In the genomic region with DNA sequence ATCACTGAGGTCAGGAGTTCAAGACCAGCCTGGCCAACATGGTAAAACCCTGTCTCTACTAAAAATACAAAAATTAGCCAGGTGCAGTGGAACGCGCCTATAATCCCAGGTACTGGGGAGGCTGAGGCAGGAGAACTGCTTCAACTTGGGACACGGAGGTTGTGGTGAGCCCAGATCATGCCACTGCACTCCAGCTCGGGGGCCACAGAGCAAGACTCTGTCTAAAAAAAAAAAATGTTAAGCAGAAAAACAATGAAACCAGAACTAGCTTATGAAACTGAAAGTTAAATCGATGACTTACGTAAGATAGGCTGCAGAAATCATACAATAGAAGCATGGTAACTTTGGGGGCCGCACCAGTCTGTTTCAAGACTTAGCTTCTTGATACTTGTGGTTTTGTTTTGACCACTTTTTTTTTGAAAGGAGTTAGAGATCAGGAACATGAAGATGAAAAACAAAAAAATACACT, we compare ENCODE assay signal across 8 cellular contexts. TPM values are rescaled to one million over a fixed set of nuclear protein-coding genes. Genes with fewer than 3 reads are reported as not detected.
DNase-seq lines count a peak whose midpoint lies in the region; ATAC-seq and TF ChIP-seq lines count a peak whose summit lies in the region.

No MANE protein-coding gene starts in this region.

- no peak overlapping the region for H3K4me3 ChIP-seq in colonic mucosa

- peaks cover 11% of the 10 kb centered on the region for H3K36me3 Mint-ChIP-seq in stimulated activated effector memory CD8-positive, alpha-beta T cell treated with anti-CD3 and anti-CD28 coated beads, Interleukin-12 subunit alpha, Interleukin-12 subunit beta, amount 100 ng/mL, for 72 hours

- peaks cover 53% of the 10 kb centered on the region for H3K4me1 Mint-ChIP-seq in stimulated activated effector memory CD8-positive, alpha-beta T cell treated with anti-CD3 and anti-CD28 coated beads, Interleukin-12 subunit alpha, Interleukin-12 subunit beta, amount 100 ng/mL, for 72 hours

- intact Hi-C loops in colonic mucosa (cut with DNase I) = no loop called here

- peak overlapping the region; percentile 34 for H3K27ac ChIP-seq in colonic mucosa

- H3K27me3 ChIP-seq in colonic mucosa = no peaks in the 10 kb centered on the region

- peak overlapping the region; percentile 93 for H3K27ac Mint-ChIP-seq in stimulated activated effector memory CD8-positive, alpha-beta T cell treated with anti-CD3 and anti-CD28 coated beads, Interleukin-12 subunit alpha, Interleukin-12 subunit beta, amount 100 ng/mL, for 72 hours

- H3K4me3 Mint-ChIP-seq in stimulated activated effector memory CD8-positive, alpha-beta T cell treated with anti-CD3 and anti-CD28 coated beads, Interleukin-12 subunit alpha, Interleukin-12 subunit beta, amount 100 ng/mL, for 72 hours = peak overlapping the region; percentile 64

- no peaks in the 10 kb centered on the region for H3K36me3 ChIP-seq in colonic mucosa

- DNase-seq in T follicular helper cell (ENCODE audit: low read depth) = peak; percentile 56
- no peak for DNase-seq in colonic mucosa
- DNase-seq in stimulated activated effector memory CD8-positive, alpha-beta T cell treated with anti-CD3 and anti-CD28 coated beads, Interleukin-12 subunit alpha, Interleukin-12 subunit beta, amount 100 ng/mL, for 72 hours (ENCODE audit: low spot score in 2 of 2) = peak in 1 of 2 donors; percentile 68
- no peak for DNase-seq in SK-N-DZ (ENCODE audit: low spot score)
- DNase-seq in SHP77 (lab: John Stamatoyannopoulos, UW) = no peak
- no peak for DNase-seq in NCI-H748 (lab: John Stamatoyannopoulos, UW; ENCODE audit: unreplicated experiment)

- H3K4me1 ChIP-seq in colonic mucosa = no peaks in the 10 kb centered on the region

- ATAC-seq in GM18909 (IDR thresholded peaks at IDR 0.05; ENCODE audit: poor library complexity, unreplicated experiment) = peak; percentile 92
- peak; percentile 96 for ATAC-seq in HG02981 (IDR thresholded peaks at IDR 0.05; ENCODE audit: unreplicated experiment)
- ATAC-seq in stimulated activated effector memory CD8-positive, alpha-beta T cell treated with anti-CD3 and anti-CD28 coated beads, Interleukin-12 subunit alpha, Interleukin-12 subunit beta, amount 100 ng/mL, for 72 hours = peak; percentile 92

- H3K9me3 ChIP-seq in colonic mucosa = no peaks in the 10 kb centered on the region

- H3K9ac ChIP-seq in colonic mucosa (ENCODE audit: low read depth in 2 of 2, low read length in 2 of 2) = no peak overlapping the region

- TF ChIP-seq CTCF in colonic mucosa (IDR thresholded peaks at IDR 0.05) = no peak

- H3K9me3 Mint-ChIP-seq in stimulated activated effector memory CD8-positive, alpha-beta T cell treated with anti-CD3 and anti-CD28 coated beads, Interleukin-12 subunit alpha, Interleukin-12 subunit beta, amount 100 ng/mL, for 72 hours = no peaks in the 10 kb centered on the region

RNA-seq across cellular contexts. Expression of a gene that starts 6.2 kb away (rescaled TPM):
- 1 to 10 TPM; 1.3 to 4.0 TPM for total RNA-seq in colonic mucosa
- polyA plus RNA-seq in SK-N-DZ (2014; cell fraction: cytosol; rRNA removed) = 1.0 and 1.4 TPM in 2 replicates
- polyA plus RNA-seq in SK-N-DZ (2014; cell fraction: nucleus; rRNA removed) = 0.99 and 1.1 TPM in 2 replicates
